In the genomic region with DNA sequence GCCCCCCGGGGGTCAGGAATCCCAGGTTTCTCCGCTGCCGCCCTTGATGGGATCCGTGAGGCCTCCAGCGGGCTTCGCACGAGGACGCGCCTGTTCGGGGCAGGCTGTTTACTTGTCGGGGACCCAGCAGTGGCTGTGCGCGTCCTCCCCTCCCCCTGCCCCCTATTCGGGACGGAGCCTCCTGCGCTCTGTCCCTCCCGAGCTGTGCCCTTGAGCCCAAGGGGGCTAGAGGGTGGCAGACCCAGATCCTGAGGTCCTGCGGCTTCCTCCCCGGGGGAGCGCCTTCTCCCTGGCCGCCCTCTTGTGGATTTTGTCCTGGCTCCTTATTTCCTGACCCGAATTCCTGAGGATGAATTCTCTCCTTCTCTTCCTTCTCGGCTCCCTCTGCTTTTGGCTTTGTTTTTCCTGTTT, we compare ENCODE assay signal across 8 cellular contexts. TPM values are rescaled to one million over a fixed set of nuclear protein-coding genes. Genes with fewer than 3 reads are reported as not detected.
DNase-seq lines count a peak whose midpoint lies in the region; ATAC-seq and TF ChIP-seq lines count a peak whose summit lies in the region.

No MANE protein-coding gene starts in this region.

- 2% methylated on average over 18 of the region's 23 CpGs for WGBS in hepatocyte (ENCODE audit: low lambda C conversion rate, missing lambda C conversion rate)

- peak overlapping the region; percentile 74 for H2AFZ ChIP-seq in hepatocyte

- H3K9me3 Mint-ChIP-seq in activated naive CD8-positive, alpha-beta T cell (ENCODE audit: low read depth), result no peaks in the 10 kb centered on the region

- no peaks in the 10 kb centered on the region for H4K20me1 ChIP-seq in hepatocyte (ENCODE audit: insufficient read depth, poor library complexity, severe bottlenecking)

- no peak overlapping the region for H3K27ac ChIP-seq in hepatocyte

- TF ChIP-seq CTCF in hepatocyte (IDR thresholded peaks at IDR 0.05; ENCODE audit: poor library complexity), result no peak
- TF ChIP-seq CTCF in GM10266 (IDR thresholded peaks at IDR 0.05; ENCODE audit: control insufficient read depth, insufficient read depth, low read depth, missing control alignments), result no peak

- H3K4me3 ChIP-seq in hepatocyte, result peak overlapping the region; percentile 58
- peak overlapping the region; percentile 61 for H3K4me3 ChIP-seq in skeletal muscle cell (ENCODE audit: low read depth, low read length)

- peak overlapping the region; percentile 94 for H3K4me3 Mint-ChIP-seq in activated naive CD8-positive, alpha-beta T cell

- H3K36me3 Mint-ChIP-seq in activated naive CD8-positive, alpha-beta T cell, result peaks cover 11% of the 10 kb centered on the region

- H3K27me3 Mint-ChIP-seq in activated naive CD8-positive, alpha-beta T cell, result no peaks in the 10 kb centered on the region

- peaks cover 74% of the 10 kb centered on the region for H3K4me1 Mint-ChIP-seq in activated naive CD8-positive, alpha-beta T cell (ENCODE audit: low read depth)

- ATAC-seq in GM18867 (IDR thresholded peaks at IDR 0.05; ENCODE audit: unreplicated experiment), result no peak

- peak; percentile 37 for DNase-seq in activated CD8-positive, alpha-beta memory T cell treated with anti-CD3 and anti-CD28 coated beads, Interleukin-2, amount 50 U/mL, for 4 hours
- DNase-seq in activated CD8-positive, alpha-beta memory T cell treated with anti-CD3 and anti-CD28 coated beads for 24 hours, result no peak
- DNase-seq in hepatocyte (ENCODE audit: low spot score), result peak; percentile 53
- DNase-seq in skeletal muscle cell (ENCODE audit: low read depth), result no peak
- no peak for DNase-seq in GM10266 (ENCODE audit: extremely low spot score)
- no peak for DNase-seq in stimulated activated CD4-positive, alpha-beta T cell treated with anti-CD3 and anti-CD28 coated beads, Interleukin-12 subunit alpha, Interleukin-12 subunit beta, amount 100 ng/mL, for 4 hours

- no peaks in the 10 kb centered on the region for H3K9me2 ChIP-seq in hepatocyte (replicated peaks; ENCODE audit: insufficient read depth)

- no peaks in the 10 kb centered on the region for H3K36me3 ChIP-seq in hepatocyte (replicated peaks; ENCODE audit: insufficient read depth, low read depth)

- H3K27me3 ChIP-seq in hepatocyte, result peaks cover 25% of the 10 kb centered on the region

- no peaks in the 10 kb centered on the region for H3K79me2 ChIP-seq in hepatocyte

- no peaks in the 10 kb centered on the region for H3K4me1 ChIP-seq in hepatocyte (ENCODE audit: insufficient read depth)

- no peaks in the 10 kb centered on the region for H3K9me3 ChIP-seq in hepatocyte (ENCODE audit: low read depth)

- H3K4me2 ChIP-seq in hepatocyte, result peak overlapping the region; percentile 98

- peak overlapping the region; percentile 95 for H3K27ac Mint-ChIP-seq in activated naive CD8-positive, alpha-beta T cell

RNA-seq across cellular contexts. Expression of gene PIK3CD, which starts 38.4 kb away (rescaled TPM):
- 1.0 and 1.3 TPM in 2 replicates for total RNA-seq in hepatocyte
- polyA plus RNA-seq in hepatocyte, result 1.2 and 3.2 TPM in 2 replicates

Comparison
In these comparisons a context has a peak if more than half of its experiments do, and no peak if none do; other contexts are left out.
1. DNase-seq: peak in activated CD8-positive, alpha-beta memory T cell treated with anti-CD3 and anti-CD28 coated beads, Interleukin-2, amount 50 U/mL, for 4 hours (single experiment) and hepatocyte (single experiment); none in activated CD8-positive, alpha-beta memory T cell treated with anti-CD3 and anti-CD28 coated beads for 24 hours (single experiment), skeletal muscle cell (single experiment), GM10266 (single experiment) and stimulated activated CD4-positive, alpha-beta T cell treated with anti-CD3 and anti-CD28 coated beads, Interleukin-12 subunit alpha, Interleukin-12 subunit beta, amount 100 ng/mL, for 4 hours (single experiment).